ENCODE assay signal across 17 cellular contexts in the genomic region with DNA sequence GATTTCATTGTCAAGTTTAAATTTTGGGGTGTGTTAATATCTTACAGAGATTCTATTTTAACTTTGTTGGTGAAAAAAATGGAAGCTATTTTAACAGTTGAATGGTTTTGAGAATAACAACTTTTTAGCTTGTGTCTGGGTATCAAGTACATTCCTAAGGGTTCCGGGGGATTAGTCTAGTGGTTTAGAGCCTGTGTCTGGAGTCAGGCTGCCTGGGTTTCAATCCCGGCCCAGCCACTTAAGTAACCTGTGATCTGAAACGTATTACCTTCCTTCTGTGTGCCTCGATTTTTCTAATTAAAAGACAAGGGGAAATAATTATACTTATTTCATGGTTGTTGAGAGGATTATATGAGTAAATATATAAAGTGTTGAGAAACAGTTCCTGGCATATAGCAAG.
DNase-seq lines count a peak whose midpoint lies in the region; ATAC-seq and TF ChIP-seq lines count a peak whose summit lies in the region.
"Had no signal": no experiment of that assay in that cellular context is flagged by ENCODE, and none has a peak within 500 bp of the region (broad histone marks: within the 10 kb centered on the region; RNA-seq: fewer than 3 reads in every experiment).

No MANE protein-coding gene starts in this region.

- ATAC-seq in HG02885 (IDR thresholded peaks at IDR 0.05; ENCODE audit: poor library complexity, unreplicated experiment) (no peak), HG02852 (IDR thresholded peaks at IDR 0.05; ENCODE audit: unreplicated experiment) (no peak)

- TF ChIP-seq CTCF in retinal pigment epithelial cell (conservative IDR thresholded peaks at IDR 0.05; ENCODE audit: low read depth, low read length): no peak

- H3K4me3 ChIP-seq in retinal pigment epithelial cell (ENCODE audit: low read length): no peak overlapping the region

- DNase-seq in HK-2 (ENCODE audit: unreplicated experiment): peak; percentile 16
- DNase-seq in astrocyte of the hippocampus (ENCODE audit: low read depth, low spot score): peak; percentile 27
- DNase-seq in kidney glomerular epithelial cell (lab: John Stamatoyannopoulos, UW): peak; percentile 13
- peak; percentile 97 for DNase-seq in retinal pigment epithelial cell (ENCODE audit: low read depth)
- no peak for DNase-seq in NCI-H524 (lab: John Stamatoyannopoulos, UW)
- DNase-seq: DMS153, HFFc6, IMR-90, Karpas-422, MM.1S, NCI-H1092 treated with DMSO at 0.1 percent for 48 hours, NCI-H2081 treated with DMSO at 0.1 percent for 48 hours, NCI-H524 treated with DMSO at 0.1 percent for 48 hours, OCI-M1, SHP77 treated with DMSO at 0.1 percent for 48 hours had no signal

Comparison
In these comparisons a context has a peak if more than half of its experiments do, and no peak if none do; other contexts are left out.
1. DNase-seq: peak in HK-2 (single experiment), astrocyte of the hippocampus (single experiment), kidney glomerular epithelial cell (single experiment) and retinal pigment epithelial cell (single experiment); none in NCI-H524 (0 of 2).